Comparison of ENCODE assay signal across 26 cellular contexts in genomic region chr18:69230204-69230603, GRCh38.
"Had no signal": no experiment of that assay in that cellular context is flagged by ENCODE, and none has a peak within 500 bp of the region (broad histone marks: within the 10 kb centered on the region; RNA-seq: fewer than 3 reads in every experiment).

No MANE protein-coding gene starts in this region.

- ATAC-seq: effector memory CD8-positive, alpha-beta T cell; heart right ventricle; left lung; naive thymus-derived CD4-positive, alpha-beta T cell; psoas muscle; right cardiac atrium; stimulated activated memory B cell treated with anti-CD40 and anti-IgM and Interleukin-4, amounts not matched to agents 10 μg/mL and 1 μg/mL and 100 μg/mL, for 72 hours; stimulated activated naive CD8-positive, alpha-beta T cell treated with anti-CD3 and anti-CD28 coated beads, Interleukin-15, Interleukin-2, amounts not matched to agents 100 U/mL and 50 U/mL, for 24 hours had no signal

- H3K4me1 ChIP-seq: esophagus squamous epithelium, left lung, psoas muscle, sigmoid colon, testis, tibial artery had no signal

- H3K36me3 ChIP-seq: esophagus squamous epithelium, heart right ventricle, left lung, sigmoid colon, tibial artery had no signal

- H3K27ac Mint-ChIP-seq: effector memory CD8-positive, alpha-beta T cell; naive thymus-derived CD4-positive, alpha-beta T cell; nephron; stimulated activated memory B cell treated with anti-CD40 and anti-IgM and Interleukin-4, amounts not matched to agents 10 μg/mL and 1 μg/mL and 100 μg/mL, for 72 hours; type B pancreatic cell had no signal

- H3K4me3 Mint-ChIP-seq: effector memory CD8-positive, alpha-beta T cell; naive thymus-derived CD4-positive, alpha-beta T cell; nephron; stimulated activated memory B cell treated with anti-CD40 and anti-IgM and Interleukin-4, amounts not matched to agents 10 μg/mL and 1 μg/mL and 100 μg/mL, for 72 hours; type B pancreatic cell had no signal

- H3K9me3 Mint-ChIP-seq: nephron, type B pancreatic cell had no signal

- H3K36me3 Mint-ChIP-seq: naive thymus-derived CD4-positive, alpha-beta T cell; stimulated activated memory B cell treated with anti-CD40 and anti-IgM and Interleukin-4, amounts not matched to agents 10 μg/mL and 1 μg/mL and 100 μg/mL, for 72 hours; type B pancreatic cell had no signal

- H3K4me3 ChIP-seq: coronary artery, esophagus squamous epithelium, heart right ventricle, left lung, psoas muscle, sigmoid colon, testis, tibial artery had no signal

- H3K27me3 ChIP-seq: esophagus squamous epithelium, heart right ventricle, left lung, sigmoid colon, testis, tibial artery had no signal

- DNase-seq: dermis blood vessel endothelial cell; effector memory CD8-positive, alpha-beta T cell; erythroblast; esophagus squamous epithelium; foreskin melanocyte; glutamatergic neuron; heart right ventricle; hippocampal formation; left lung; mesenchymal stem cell; midbrain; naive thymus-derived CD4-positive, alpha-beta T cell; nucleus accumbens; psoas muscle; right cardiac atrium; sigmoid colon; stimulated activated CD4-positive, alpha-beta T cell treated with anti-CD3 and anti-CD28 coated beads, Interleukin-2, amount 100 ng/mL, for 24 hours; stimulated activated CD4-positive, alpha-beta T cell treated with anti-CD3 and anti-CD28 coated beads, Interleukin-4, amount 100 ng/mL, for 24 hours; stimulated activated naive CD8-positive, alpha-beta T cell treated with anti-CD3 and anti-CD28 coated beads, Interleukin-15, Interleukin-2, amounts not matched to agents 100 U/mL and 50 U/mL, for 24 hours; substantia nigra; testis; tibial artery had no signal

- H3K4me1 Mint-ChIP-seq: naive thymus-derived CD4-positive, alpha-beta T cell; stimulated activated memory B cell treated with anti-CD40 and anti-IgM and Interleukin-4, amounts not matched to agents 10 μg/mL and 1 μg/mL and 100 μg/mL, for 72 hours had no signal

- H3K27me3 Mint-ChIP-seq: effector memory CD8-positive, alpha-beta T cell; naive thymus-derived CD4-positive, alpha-beta T cell; stimulated activated memory B cell treated with anti-CD40 and anti-IgM and Interleukin-4, amounts not matched to agents 10 μg/mL and 1 μg/mL and 100 μg/mL, for 72 hours; type B pancreatic cell had no signal

- H3K27ac ChIP-seq: coronary artery, esophagus squamous epithelium, heart right ventricle, left lung, psoas muscle, sigmoid colon, testis, tibial artery had no signal
